Comparison of ENCODE assay signal across 17 cellular contexts in the genomic region with DNA sequence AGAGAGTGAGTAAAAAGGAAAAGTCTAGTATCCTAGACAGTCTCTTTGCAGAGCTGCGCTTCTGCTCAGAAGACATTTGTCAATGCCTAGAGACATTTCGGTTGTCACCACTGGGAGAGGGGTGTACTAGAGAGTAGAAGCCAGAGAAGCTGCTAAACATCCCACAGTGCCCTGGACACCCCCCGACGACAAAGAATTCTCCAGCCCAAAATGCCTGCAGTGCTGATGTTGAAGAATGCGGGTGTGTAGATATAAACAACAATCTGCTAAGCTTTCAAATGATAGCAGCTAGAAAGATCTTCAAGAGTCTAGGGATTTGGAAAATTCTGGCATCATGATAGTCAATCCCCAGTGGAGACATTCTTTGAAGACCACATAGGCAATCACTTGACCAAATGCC.
DNase-seq lines count a peak whose midpoint lies in the region; ATAC-seq and TF ChIP-seq lines count a peak whose summit lies in the region.
"Had no signal": no experiment of that assay in that cellular context is flagged by ENCODE, and none has a peak within 500 bp of the region (broad histone marks: within the 10 kb centered on the region; RNA-seq: fewer than 3 reads in every experiment).

No MANE protein-coding gene starts in this region.

- no peak overlapping the region for H3K9ac ChIP-seq in IMR-90 (ENCODE audit: low read depth, low read length)
- H3K9ac ChIP-seq in mesendoderm (ENCODE audit: low read length): no peak overlapping the region
- no peak overlapping the region for H3K9ac ChIP-seq in stomach smooth muscle (ENCODE audit: low read length in 2 of 2)

- peaks cover 18% of the 10 kb centered on the region for H3K4me1 ChIP-seq in IMR-90 (ENCODE audit: control insufficient read depth, insufficient read depth, low read length)
- H3K4me1 ChIP-seq in ascending aorta: peaks cover 3 to 24% of the 10 kb centered on the region in 2 donors
- peaks cover 3% of the 10 kb centered on the region for H3K4me1 ChIP-seq in mesendoderm (ENCODE audit: control insufficient read depth, low read depth, low read length)
- peaks cover 12% of the 10 kb centered on the region for H3K4me1 ChIP-seq in stomach smooth muscle (ENCODE audit: control insufficient read depth, insufficient read depth, low read length)

- whole genome bisulfite sequencing in IMR-90 (ENCODE audit: extremely low coverage in 2 of 2, insufficient read length in 1 of 2), 2 experiments: 67% methylated on average over 2 of the region's 5 CpGs; no CpG with 5 or more reads in 1 of the 2 experiments
- no CpG with 5 or more reads among the region's 5 CpGs for WGBS in mesendoderm (ENCODE audit: extremely low coverage, insufficient coverage, low lambda C conversion rate)

- H3K36me3 ChIP-seq in IMR-90 (ENCODE audit: control insufficient read depth, insufficient read depth, low read length) (no peaks in the 10 kb centered on the region), ascending aorta (no peaks in the 10 kb centered on the region), mesendoderm (ENCODE audit: control insufficient read depth, insufficient read depth, low read length) (no peaks in the 10 kb centered on the region), stomach smooth muscle (ENCODE audit: control insufficient read depth in 2 of 2, insufficient read depth in 2 of 2, low read length in 2 of 2) (no peaks in the 10 kb centered on the region)
- H3K36me3 ChIP-seq: brain microvascular endothelial cell, left lung had no signal

- no peak for TF ChIP-seq POLR2A in IMR-90 (IDR thresholded peaks at IDR 0.05; ENCODE audit: low read depth, low read length)

- peak overlapping the region; percentile 84; the same call in 1 of the 2 replicates for H4K91ac ChIP-seq in IMR-90 (ENCODE audit: insufficient read depth, low read depth, low read length)

- peaks cover 0 to 3% of the 10 kb centered on the region in 2 experiments; a peak in 1 of 4 replicates for H3K79me1 ChIP-seq in IMR-90 (ENCODE audit: low read depth in 1 of 2, low read length in 2 of 2)
- H3K79me1 ChIP-seq in mesendoderm (ENCODE audit: low read length): no peaks in the 10 kb centered on the region

- H3K27ac ChIP-seq in IMR-90 (ENCODE audit: insufficient read depth, low read length) (no peak overlapping the region), ascending aorta (peak overlapping the region; percentile 43 to 62), mesendoderm (ENCODE audit: low read depth, low read length) (no peak overlapping the region), stomach smooth muscle (ENCODE audit: low read length) (peak overlapping the region; percentile 3)
- H3K27ac ChIP-seq: dorsolateral prefrontal cortex had no signal

- no peaks in the 10 kb centered on the region for H4K20me1 ChIP-seq in IMR-90 (ENCODE audit: insufficient read depth, low read length)

- H2BK5ac ChIP-seq in IMR-90 (ENCODE audit: low read depth, low read length, poor library complexity, severe bottlenecking) (no peak overlapping the region), mesendoderm (ENCODE audit: low read length) (no peak overlapping the region)

- no peak overlapping the region for H3K4me3 Mint-ChIP-seq in activated T-helper 17 cell treated with anti-CD3 and anti-CD28 coated beads, Interleukin-2, amount 50 U/mL, for 72 hours
- H3K4me3 Mint-ChIP-seq: activated naive CD4-positive, alpha-beta T cell treated with anti-CD3 and anti-CD28 coated beads for 36 hours; GM23338; naive thymus-derived CD4-positive, alpha-beta T cell had no signal

- H3K23ac ChIP-seq in IMR-90 (ENCODE audit: low read depth, low read length) (no peak overlapping the region), mesendoderm (ENCODE audit: low read length) (no peak overlapping the region)

- H4K5ac ChIP-seq in IMR-90 (ENCODE audit: low read depth, low read length) (no peak overlapping the region), mesendoderm (ENCODE audit: low read length) (no peak overlapping the region)

- H3K4me1 Mint-ChIP-seq in activated T-helper 17 cell treated with anti-CD3 and anti-CD28 coated beads, Interleukin-2, amount 50 U/mL, for 72 hours: no peaks in the 10 kb centered on the region
- H3K4me1 Mint-ChIP-seq: naive thymus-derived CD4-positive, alpha-beta T cell had no signal

- H3K4ac ChIP-seq in IMR-90 (ENCODE audit: low read depth, low read length): peak overlapping the region; percentile 77
- no peak overlapping the region for H3K4ac ChIP-seq in mesendoderm (ENCODE audit: low read depth, low read length)

- no peaks in the 10 kb centered on the region for H3K9me3 ChIP-seq in IMR-90 (ENCODE audit: control insufficient read depth, insufficient read depth, low read length)
- H3K9me3 ChIP-seq in ascending aorta: no peaks in the 10 kb centered on the region
- no peaks in the 10 kb centered on the region for H3K9me3 ChIP-seq in stomach smooth muscle (ENCODE audit: control insufficient read depth in 2 of 2, low read length in 2 of 2)
- H3K9me3 ChIP-seq: left lung had no signal

- no TSS peak for BruUV-seq in IMR-90 (replicated peaks; lab: Mats Ljungman, UMichigan)

- H3K79me2 ChIP-seq in mesendoderm (ENCODE audit: control insufficient read depth, insufficient read depth, low read length): no peaks in the 10 kb centered on the region

- peak overlapping the region; percentile 76; the same call in 1 of the 2 replicates for H3K18ac ChIP-seq in IMR-90 (ENCODE audit: low read depth, low read length)
- no peak overlapping the region for H3K18ac ChIP-seq in mesendoderm (ENCODE audit: low read length)

- peak overlapping the region; percentile 35; the same call in 1 of the 2 replicates for H3K14ac ChIP-seq in IMR-90 (replicated peaks; ENCODE audit: low read depth, low read length)

- intact Hi-C loops in IMR-90 (cut with micrococcal nuclease) (loop anchor here (5.0 kb wide), 2 partner anchors 230 to 405 kb away; no protein-coding TSS in a partner anchor), ascending aorta (cut with DNase I) (loop anchor here (2.0 to 10.0 kb wide), 7 partner anchors 46 to 428 kb away; a partner anchor contains a TSS)

- peak overlapping the region; percentile 48; the same call in 2 of the 3 replicates for H2BK15ac ChIP-seq in IMR-90 (ENCODE audit: low read depth, low read length)
- no peak overlapping the region for H2BK15ac ChIP-seq in mesendoderm (replicated peaks; ENCODE audit: low read depth)

- no peak overlapping the region for H2AK9ac ChIP-seq in IMR-90 (replicated peaks; ENCODE audit: low read depth, low read length, poor library complexity)

- no peak overlapping the region for H2AFZ ChIP-seq in IMR-90 (replicated peaks; ENCODE audit: low read length, poor library complexity)

- peak overlapping the region; percentile 0; the same call in 1 of the 2 replicates for H2AK5ac ChIP-seq in IMR-90 (ENCODE audit: low read depth, low read length)
- no peak overlapping the region for H2AK5ac ChIP-seq in mesendoderm (ENCODE audit: low read length)

- H3K27me3 ChIP-seq in IMR-90 (ENCODE audit: control insufficient read depth, insufficient read depth, low read length) (no peaks in the 10 kb centered on the region), ascending aorta (no peaks in the 10 kb centered on the region), mesendoderm (ENCODE audit: insufficient read depth, low read length, poor library complexity) (no peaks in the 10 kb centered on the region), stomach smooth muscle (ENCODE audit: control insufficient read depth in 1 of 2, insufficient read depth in 2 of 2, low read length in 2 of 2) (no peaks in the 10 kb centered on the region)
- H3K27me3 ChIP-seq: brain microvascular endothelial cell, left lung had no signal

- no peaks in the 10 kb centered on the region for H3K36me3 Mint-ChIP-seq in activated T-helper 17 cell treated with anti-CD3 and anti-CD28 coated beads, Interleukin-2, amount 50 U/mL, for 72 hours (ENCODE audit: low read depth)
- H3K36me3 Mint-ChIP-seq: naive thymus-derived CD4-positive, alpha-beta T cell had no signal

- no peaks in the 10 kb centered on the region for H3K9me3 Mint-ChIP-seq in activated T-helper 17 cell treated with anti-CD3 and anti-CD28 coated beads, Interleukin-2, amount 50 U/mL, for 72 hours
- H3K9me3 Mint-ChIP-seq: GM23338 had no signal

- DNase-seq in IMR-90: no peak
- DNase-seq in ascending aorta (ENCODE audit: low spot score in 2 of 2): no peak
- peak; percentile 65 for DNase-seq in mesendoderm
- DNase-seq in epidermal melanocyte (ENCODE audit: insufficient read length, low spot score): no peak
- DNase-seq in SHP77 (lab: John Stamatoyannopoulos, UW): no peak
- DNase-seq: activated CD8-positive, alpha-beta memory T cell treated with anti-CD3 and anti-CD28 coated beads, Interleukin-2, amount 50 U/mL, for 4 hours; activated naive CD4-positive, alpha-beta T cell treated with anti-CD3 and anti-CD28 coated beads for 36 hours; brain microvascular endothelial cell; dorsolateral prefrontal cortex; Kasumi-1; left lung; naive thymus-derived CD4-positive, alpha-beta T cell; NCI-H1417 treated with DMSO at 0.1 percent for 48 hours; SIG-M5 had no signal

- H3K4me2 ChIP-seq in IMR-90 (ENCODE audit: low read depth, low read length): 0 out of 2 replicates have a peak overlapping the region, but pooled peaks have one; percentile 1
- no peak overlapping the region for H3K4me2 ChIP-seq in mesendoderm (ENCODE audit: low read length)
- H3K4me2 ChIP-seq: GM23338 had no signal

- POLR2A ChIA-PET in IMR-90 (lab: Charles Lee; ENCODE audit: unreplicated experiment): no interaction called here

- in situ Hi-C loops in IMR-90 (cut with MboI; ENCODE audit: low sequenced_read_pairs): no loop called here

- no peak overlapping the region for H3K27ac Mint-ChIP-seq in activated T-helper 17 cell treated with anti-CD3 and anti-CD28 coated beads, Interleukin-2, amount 50 U/mL, for 72 hours
- H3K27ac Mint-ChIP-seq: activated naive CD4-positive, alpha-beta T cell treated with anti-CD3 and anti-CD28 coated beads for 36 hours; GM23338 had no signal

- TF ChIP-seq RAD21 in IMR-90 (IDR thresholded peaks at IDR 0.05; ENCODE audit: low read length): no peak

- peak overlapping the region; percentile 77 for H2BK120ac ChIP-seq in IMR-90 (ENCODE audit: low read depth, low read length)
- H2BK120ac ChIP-seq in mesendoderm (ENCODE audit: low read depth, low read length): no peak overlapping the region

- peak overlapping the region; percentile 60 for H2BK20ac ChIP-seq in IMR-90 (ENCODE audit: low read depth, low read length)

- H4K8ac ChIP-seq in IMR-90 (ENCODE audit: low read depth in 2 of 2, low read length in 2 of 2) (peak overlapping the region in 1 of 2 experiments; percentile 63; a peak in 2 of 4 replicates), mesendoderm (ENCODE audit: low read depth, low read length) (no peak overlapping the region)

- peaks cover 30% of the 10 kb centered on the region for H3K27me3 Mint-ChIP-seq in activated T-helper 17 cell treated with anti-CD3 and anti-CD28 coated beads, Interleukin-2, amount 50 U/mL, for 72 hours

- no peak for TF ChIP-seq CTCF in IMR-90 (conservative IDR thresholded peaks at IDR 0.05; ENCODE audit: low read depth, low read length)
- TF ChIP-seq CTCF in ascending aorta (IDR thresholded peaks at IDR 0.05): no peak

- H3K56ac ChIP-seq in IMR-90 (ENCODE audit: extremely low read depth, insufficient read depth, low read length): no peak overlapping the region
- H3K56ac ChIP-seq in mesendoderm (ENCODE audit: low read length): no peak overlapping the region

- H3K4me3 ChIP-seq in IMR-90 (ENCODE audit: insufficient read depth, low read depth, low read length) (no peak overlapping the region), ascending aorta (peak overlapping the region in 1 of 2 donors; percentile 46), mesendoderm (ENCODE audit: low read length) (no peak overlapping the region), stomach smooth muscle (ENCODE audit: low read length in 2 of 2) (peak overlapping the region in 1 of 2 donors; percentile 35)
- H3K4me3 ChIP-seq: dorsolateral prefrontal cortex, GM23338, left lung had no signal

- dilution Hi-C loops in IMR-90 (cut with HindIII; ENCODE audit: low sequenced_read_pairs, unreplicated experiment): no loop called here

- peaks cover 11% of the 10 kb centered on the region for H3K9me1 ChIP-seq in IMR-90 (ENCODE audit: insufficient read depth, low read length)

- peak; percentile 9; the same call in 1 of the 2 replicates for ATAC-seq in IMR-90 (ENCODE audit: low read depth)
- no peak for ATAC-seq in activated T-helper 17 cell treated with anti-CD3 and anti-CD28 coated beads, Interleukin-2, amount 50 U/mL, for 72 hours (replicated peaks)
- ATAC-seq: GM23338; naive thymus-derived CD4-positive, alpha-beta T cell had no signal

- CTCF ChIA-PET in IMR-90 (lab: Yijun Ruan, JAX): interaction anchor here (0.7 to 2.2 kb wide), 7 partner anchors 21 to 322 kb away, joined by 3 to 8 read pairs (median 5); no protein-coding TSS in a partner anchor

Comparison
In these comparisons a context has a peak if more than half of its experiments do, and no peak if none do; other contexts are left out.
1. H3K27ac ChIP-seq: peak in ascending aorta (2 of 2) and stomach smooth muscle (single experiment); none in IMR-90 (single experiment) and mesendoderm (single experiment).